In the genomic region with DNA sequence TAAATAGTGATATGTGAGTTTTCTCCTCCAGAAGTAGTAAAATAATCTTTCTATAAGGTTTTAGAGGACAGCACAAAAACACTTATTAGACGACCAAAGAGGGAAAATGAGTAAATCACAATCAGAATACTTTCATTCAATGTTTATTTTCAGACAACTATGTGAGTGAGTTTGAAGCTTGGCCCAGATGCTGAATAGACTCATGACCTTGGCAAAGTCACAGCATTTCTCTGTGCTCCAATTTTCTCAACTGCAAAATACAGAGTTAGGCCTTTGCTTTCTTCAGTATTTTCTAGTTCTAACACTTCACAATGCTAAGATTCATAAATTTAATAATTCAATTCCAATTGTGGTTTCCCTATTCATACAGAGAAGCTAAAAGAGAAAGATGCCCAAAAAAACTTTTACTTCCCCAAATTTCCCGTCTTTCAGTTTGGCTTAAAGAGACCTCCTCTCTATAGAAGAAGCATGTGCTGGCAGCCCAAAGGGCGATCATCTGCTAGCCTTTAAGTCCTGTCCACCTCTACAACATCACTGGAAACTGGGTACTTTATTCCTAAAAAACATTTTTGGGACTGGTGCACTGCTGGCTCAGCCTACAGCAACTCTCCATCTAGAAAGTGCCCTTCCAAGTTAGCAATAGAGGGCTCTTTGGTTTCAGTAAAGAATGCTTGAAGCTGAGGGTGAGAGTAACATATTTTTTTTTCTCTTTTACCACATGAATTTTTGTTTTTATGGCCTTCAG, we compare ENCODE assay signal across 17 cellular contexts.
A peak's percentile ranks its signal among the peaks of the same experiment; 100 is the strongest.
DNase-seq lines count a peak whose midpoint lies in the region; ATAC-seq and TF ChIP-seq lines count a peak whose summit lies in the region.
"Had no signal": no experiment of that assay in that cellular context is flagged by ENCODE, and none has a peak within 500 bp of the region (broad histone marks: within the 10 kb centered on the region; RNA-seq: fewer than 3 reads in every experiment).

No MANE protein-coding gene starts in this region.

- CTCF ChIA-PET in activated naive CD4-positive, alpha-beta T cell treated with anti-CD3 and anti-CD28 coated beads for 36 hours (lab: Charles Lee), result no interaction called here

- WGBS in heart left ventricle, 4 donors, result 37 to 51% (median 45%) methylated on average over 3 of the region's 3 CpGs

- H3K9ac ChIP-seq in skeletal muscle tissue (ENCODE audit: low read depth in 1 of 3, low read length in 3 of 3), result no peak overlapping the region
- H3K9ac ChIP-seq: BLaER1 had no signal

- H3K9me3 Mint-ChIP-seq in activated naive CD4-positive, alpha-beta T cell treated with anti-CD3 and anti-CD28 coated beads for 36 hours, result no peaks in the 10 kb centered on the region
- H3K9me3 Mint-ChIP-seq: activated naive CD4-positive, alpha-beta T cell treated with anti-CD3 and anti-CD28 coated beads, Interleukin-2, amount 50 U/mL, for 24 hours had no signal

- no peaks in the 10 kb centered on the region for H3K36me3 Mint-ChIP-seq in activated naive CD4-positive, alpha-beta T cell treated with anti-CD3 and anti-CD28 coated beads for 36 hours (ENCODE audit: low read depth)
- H3K36me3 Mint-ChIP-seq: activated naive CD4-positive, alpha-beta T cell treated with anti-CD3 and anti-CD28 coated beads, Interleukin-2, amount 50 U/mL, for 24 hours had no signal

- H3K27ac Mint-ChIP-seq in activated naive CD4-positive, alpha-beta T cell treated with anti-CD3 and anti-CD28 coated beads for 36 hours, result no peak overlapping the region
- H3K27ac Mint-ChIP-seq: activated naive CD4-positive, alpha-beta T cell treated with anti-CD3 and anti-CD28 coated beads, Interleukin-2, amount 50 U/mL, for 24 hours; T-helper 1 cell treated with Interleukin-12 subunit alpha and Interleukin-12 subunit beta and Interleukin-4 antibody, amounts not matched to agents 30 μg/mL and 1 μg/mL, for 36 hours had no signal

- H3K4me1 ChIP-seq in ascending aorta, result peaks cover 3 to 25% of the 10 kb centered on the region in 2 donors
- peaks cover 4 to 44% (median 16%) of the 10 kb centered on the region in 12 donors for H3K4me1 ChIP-seq in heart left ventricle
- peaks cover 0 to 9% (median 5%) of the 10 kb centered on the region in 3 donors for H3K4me1 ChIP-seq in skeletal muscle tissue (ENCODE audit: control insufficient read depth in 3 of 3, insufficient read depth in 3 of 3, low read length in 3 of 3)
- H3K4me1 ChIP-seq: BLaER1 had no signal

- peak; percentile 35 for DNase-seq in GM04503 (ENCODE audit: low read depth)
- DNase-seq in ascending aorta (ENCODE audit: low spot score in 2 of 2), result peak in 1 of 2 donors; percentile 71
- peak in 2 of 5 donors; percentile 13 to 27 for DNase-seq in heart left ventricle
- no peak for DNase-seq in EL
- no peak for DNase-seq in KBM-7
- no peak for DNase-seq in stimulated activated naive CD8-positive, alpha-beta T cell treated with anti-CD3 and anti-CD28 coated beads, Interleukin-15, Interleukin-2, amounts not matched to agents 100 U/mL and 50 U/mL, for 24 hours
- no peak for DNase-seq in activated naive CD4-positive, alpha-beta T cell treated with anti-CD3 and anti-CD28 coated beads for 36 hours
- DNase-seq: activated CD8-positive, alpha-beta memory T cell treated with anti-CD3 and anti-CD28 coated beads, Interleukin-2, amount 50 U/mL, for 4 hours; cerebellar nuclear complex; nucleus accumbens; PC-9; transverse colon had no signal

- TF ChIP-seq CTCF in ascending aorta (IDR thresholded peaks at IDR 0.05), result no peak
- TF ChIP-seq CTCF in heart left ventricle (IDR thresholded peaks at IDR 0.05), result no peak

- H3K27ac ChIP-seq in ascending aorta (peak overlapping the region; percentile 73 to 85), heart left ventricle (peak overlapping the region; percentile 15 to 84 (median 62)), skeletal muscle tissue (ENCODE audit: low read depth, low read length) (peak overlapping the region; percentile 57)
- H3K27ac ChIP-seq: BLaER1, PC-9 had no signal

- intact Hi-C loops in ascending aorta (cut with DNase I) (loop anchor here (5.0 kb wide), 3 partner anchors 103 to 218 kb away; a partner anchor contains a TSS), heart left ventricle (cut with DNase I) (loop anchor here in 2 of 10 donors (5.0 to 10.0 kb wide), 2 partner anchors 117 to 250 kb away; a partner anchor contains a TSS)
- intact Hi-C loops in activated naive CD4-positive, alpha-beta T cell treated with anti-CD3 and anti-CD28 coated beads for 36 hours (cut with micrococcal nuclease), result no loop called here

- no peaks in the 10 kb centered on the region for H3K27me3 Mint-ChIP-seq in activated naive CD4-positive, alpha-beta T cell treated with anti-CD3 and anti-CD28 coated beads for 36 hours (ENCODE audit: low read depth)

- H3K4me3 ChIP-seq in ascending aorta (no peak overlapping the region), heart left ventricle (no peak overlapping the region), skeletal muscle tissue (ENCODE audit: low read length in 3 of 3) (no peak overlapping the region)
- H3K4me3 ChIP-seq: BLaER1, PC-9, transverse colon had no signal

- H3K9me3 ChIP-seq in ascending aorta (no peaks in the 10 kb centered on the region), heart left ventricle (no peaks in the 10 kb centered on the region), skeletal muscle tissue (ENCODE audit: control insufficient read depth in 3 of 3, low read length in 3 of 3) (no peaks in the 10 kb centered on the region)
- H3K9me3 ChIP-seq: BLaER1, transverse colon had no signal

- H3K4me1 Mint-ChIP-seq in activated naive CD4-positive, alpha-beta T cell treated with anti-CD3 and anti-CD28 coated beads for 36 hours (ENCODE audit: low read depth), result no peaks in the 10 kb centered on the region
- H3K4me1 Mint-ChIP-seq: activated naive CD4-positive, alpha-beta T cell treated with anti-CD3 and anti-CD28 coated beads, Interleukin-2, amount 50 U/mL, for 24 hours had no signal

- ATAC-seq in heart left ventricle, result peak; percentile 29 to 83 (median 64)
- ATAC-seq in stimulated activated naive CD8-positive, alpha-beta T cell treated with anti-CD3 and anti-CD28 coated beads, Interleukin-15, Interleukin-2, amounts not matched to agents 100 U/mL and 50 U/mL, for 24 hours, result no peak
- ATAC-seq: activated CD4-positive, CD25-positive, alpha-beta regulatory T cell treated with anti-CD3 and anti-CD28 coated beads, Interleukin-2, amount 50 U/mL, for 24 hours had no signal

- H3K27me3 ChIP-seq in ascending aorta (no peaks in the 10 kb centered on the region), heart left ventricle (no peaks in the 10 kb centered on the region), skeletal muscle tissue (ENCODE audit: control insufficient read depth in 3 of 3, insufficient read depth in 3 of 3, low read length in 3 of 3) (no peaks in the 10 kb centered on the region)
- H3K27me3 ChIP-seq: BLaER1, transverse colon had no signal

- TF ChIP-seq POLR2A in heart left ventricle (IDR thresholded peaks at IDR 0.05), result no peak

- H3K36me3 ChIP-seq in ascending aorta (no peaks in the 10 kb centered on the region), heart left ventricle (no peaks in the 10 kb centered on the region), skeletal muscle tissue (ENCODE audit: control insufficient read depth in 3 of 3, insufficient read depth in 3 of 3, low read length in 3 of 3) (no peaks in the 10 kb centered on the region)
- H3K36me3 ChIP-seq: BLaER1, transverse colon had no signal

- H3K4me3 Mint-ChIP-seq in activated naive CD4-positive, alpha-beta T cell treated with anti-CD3 and anti-CD28 coated beads for 36 hours, result no peak overlapping the region
- H3K4me3 Mint-ChIP-seq: activated naive CD4-positive, alpha-beta T cell treated with anti-CD3 and anti-CD28 coated beads, Interleukin-2, amount 50 U/mL, for 24 hours; T-helper 1 cell treated with Interleukin-12 subunit alpha and Interleukin-12 subunit beta and Interleukin-4 antibody, amounts not matched to agents 30 μg/mL and 1 μg/mL, for 36 hours had no signal

- in situ Hi-C loops in KBM-7 (cut with MboI; ENCODE audit: low pct_unique_long_range_greater_than_20kb, low sequenced_read_pairs), result no loop called here
